Comparison of ENCODE assay signal across 15 cellular contexts in the genomic region with DNA sequence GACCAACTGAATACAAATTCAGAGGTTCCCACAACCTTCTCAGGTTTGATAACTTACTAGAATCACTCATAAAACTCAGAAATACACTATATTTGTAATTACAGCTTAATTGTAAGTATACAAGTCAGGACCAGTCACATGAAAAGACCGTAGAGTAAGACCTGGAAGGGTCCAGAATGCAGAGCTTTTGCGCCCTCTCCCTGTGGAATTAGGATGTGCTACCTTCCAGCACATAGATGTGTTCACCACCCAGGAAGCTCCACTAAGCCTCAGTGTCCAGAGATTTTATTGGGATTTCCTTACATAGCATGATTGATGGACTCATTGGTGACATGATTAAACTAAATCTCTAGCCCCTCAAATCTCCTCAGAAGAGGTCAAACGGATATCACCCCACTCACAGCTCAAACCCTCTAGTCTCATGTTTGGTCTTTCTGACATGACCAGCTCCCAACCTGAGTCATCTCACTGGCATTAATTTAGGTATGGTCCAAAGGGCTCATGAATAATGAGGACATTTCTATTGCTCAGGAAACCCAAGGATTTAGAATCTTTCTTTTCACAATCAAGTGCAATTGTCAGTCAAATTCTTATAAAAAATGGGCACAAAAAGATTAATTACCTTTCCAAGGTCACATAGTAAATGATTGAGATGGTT.
DNase-seq lines count a peak whose midpoint lies in the region; ATAC-seq, FAIRE-seq and TF ChIP-seq lines count a peak whose summit lies in the region.
"Had no signal": no experiment of that assay in that cellular context is flagged by ENCODE, and none has a peak within 500 bp of the region (broad histone marks: within the 10 kb centered on the region; RNA-seq: fewer than 3 reads in every experiment).

No MANE protein-coding gene starts in this region.

- H4K91ac ChIP-seq in IMR-90 (ENCODE audit: insufficient read depth, low read depth, low read length), result no peak overlapping the region

- in situ Hi-C loops in IMR-90 (cut with MboI; ENCODE audit: low sequenced_read_pairs), result no loop called here

- peaks cover 2% of the 10 kb centered on the region; the same call in 1 of the 2 replicates for H3K4me1 ChIP-seq in IMR-90 (ENCODE audit: control insufficient read depth, insufficient read depth, low read length)
- H3K4me1 ChIP-seq: parathyroid adenoma had no signal

- H3K36me3 Mint-ChIP-seq in neural crest cell (ENCODE audit: low read depth), result peaks cover 11% of the 10 kb centered on the region

- no peak overlapping the region for H2BK20ac ChIP-seq in IMR-90 (ENCODE audit: low read depth, low read length)

- H3K4me3 ChIP-seq in IMR-90 (ENCODE audit: insufficient read depth, low read depth, low read length) (no peak overlapping the region), WERI-Rb-1 (ENCODE audit: low read depth, low read length) (no peak overlapping the region)
- H3K4me3 ChIP-seq: thoracic aorta had no signal

- DNase-seq in NCI-H524 (lab: John Stamatoyannopoulos, UW) (peak; percentile 13 to 46), NCI-H524 treated with DMSO at 0.1 percent for 48 hours (lab: John Stamatoyannopoulos, UW) (no peak), IMR-90 (no peak), WERI-Rb-1 (peak; percentile 13), neural crest cell (ENCODE audit: low read depth, low spot score) (no peak), urothelium cell line (ENCODE audit: low spot score) (no peak)
- DNase-seq: activated CD4-positive, alpha-beta T cell treated with anti-CD3 and anti-CD28 coated beads, Interleukin-2, amount 50 U/mL, for 1 hour; NCI-H2081 treated with DMSO at 0.1 percent for 48 hours had no signal

- no peak overlapping the region for H3K56ac ChIP-seq in IMR-90 (ENCODE audit: extremely low read depth, insufficient read depth, low read length)

- intact Hi-C loops in IMR-90 (cut with micrococcal nuclease), result no loop called here

- H3K79me1 ChIP-seq in IMR-90 (ENCODE audit: low read depth in 1 of 2, low read length in 2 of 2), result no peaks in the 10 kb centered on the region

- H3K14ac ChIP-seq in IMR-90 (replicated peaks; ENCODE audit: low read depth, low read length), result no peak overlapping the region

- H3K9ac ChIP-seq in IMR-90 (ENCODE audit: low read depth, low read length), result no peak overlapping the region
- H3K9ac ChIP-seq: parathyroid adenoma had no signal

- H3K27ac ChIP-seq in IMR-90 (ENCODE audit: insufficient read depth, low read length) (no peak overlapping the region), WERI-Rb-1 (no peak overlapping the region)
- H3K27ac ChIP-seq: parathyroid adenoma, RWPE1, thoracic aorta had no signal

- H3K4ac ChIP-seq in IMR-90 (ENCODE audit: low read depth, low read length), result no peak overlapping the region

- H2BK120ac ChIP-seq in IMR-90 (ENCODE audit: low read depth, low read length), result no peak overlapping the region

- H3K27me3 ChIP-seq in IMR-90 (ENCODE audit: control insufficient read depth, insufficient read depth, low read length) (no peaks in the 10 kb centered on the region; the same call in 1 of the 2 replicates), WERI-Rb-1 (ENCODE audit: insufficient read depth, low read depth, severe bottlenecking) (peaks cover 15% of the 10 kb centered on the region)

- peak overlapping the region; percentile 27 for H3K4me3 Mint-ChIP-seq in neural crest cell
- H3K4me3 Mint-ChIP-seq: activated T-helper 1 cell treated with anti-CD3 and anti-CD28 coated beads, Interleukin-12 subunit alpha, Interleukin-12 subunit beta, Interleukin-2, Interleukin-4 antibody, amounts not matched to agents 30 ng/mL and 10 ng/mL and 1 ng/mL, durations not matched to agents 14 hours and 24 hours and 36 hours had no signal

- no peaks in the 10 kb centered on the region for H4K20me1 ChIP-seq in IMR-90 (ENCODE audit: insufficient read depth, low read length)

- no TSS peak for BruUV-seq in IMR-90 (replicated peaks; lab: Mats Ljungman, UMichigan)

- H2AK9ac ChIP-seq in IMR-90 (replicated peaks; ENCODE audit: low read depth, low read length, poor library complexity), result no peak overlapping the region

- no peak overlapping the region for H3K27ac Mint-ChIP-seq in neural crest cell (ENCODE audit: unreplicated experiment)
- H3K27ac Mint-ChIP-seq: activated T-helper 1 cell treated with anti-CD3 and anti-CD28 coated beads, Interleukin-12 subunit alpha, Interleukin-12 subunit beta, Interleukin-2, Interleukin-4 antibody, amounts not matched to agents 30 ng/mL and 10 ng/mL and 1 ng/mL, durations not matched to agents 14 hours and 24 hours and 36 hours had no signal

- TF ChIP-seq POLR2A in IMR-90 (IDR thresholded peaks at IDR 0.05; ENCODE audit: low read depth, low read length), result no peak

- TF ChIP-seq CTCF in IMR-90 (conservative IDR thresholded peaks at IDR 0.05; ENCODE audit: low read depth, low read length) (peak; percentile 5; the same call in 1 of the 2 replicates), WERI-Rb-1 (IDR thresholded peaks at IDR 0.05; ENCODE audit: low read depth, low read length) (peak; percentile 31; the same call in 1 of the 2 replicates), neural crest cell (conservative IDR thresholded peaks at IDR 0.05) (no peak)

- peaks cover 26% of the 10 kb centered on the region for H3K4me1 Mint-ChIP-seq in neural crest cell

- no peaks in the 10 kb centered on the region; the same call in 1 of the 2 replicates for H3K9me1 ChIP-seq in IMR-90 (ENCODE audit: insufficient read depth, low read length)

- H2BK15ac ChIP-seq in IMR-90 (ENCODE audit: low read depth, low read length), result no peak overlapping the region

- no peak overlapping the region for H3K4me2 ChIP-seq in IMR-90 (ENCODE audit: low read depth, low read length)

- dilution Hi-C loops in IMR-90 (cut with HindIII; ENCODE audit: low sequenced_read_pairs, unreplicated experiment), result no loop called here

- H3K9me3 ChIP-seq in IMR-90 (ENCODE audit: control insufficient read depth, insufficient read depth, low read length), result no peaks in the 10 kb centered on the region
- H3K9me3 ChIP-seq in WERI-Rb-1 (ENCODE audit: severe bottlenecking), result peaks cover 5% of the 10 kb centered on the region
- H3K9me3 ChIP-seq: thoracic aorta had no signal

- CTCF ChIA-PET in IMR-90 (lab: Yijun Ruan, JAX), result interaction anchor here (1.1 kb wide), 1 partner anchor 54 kb away, joined by 3 read pairs; no protein-coding TSS in a partner anchor

- ATAC-seq in IMR-90 (ENCODE audit: low read depth), result no peak
- ATAC-seq in HG03354 (IDR thresholded peaks at IDR 0.05; ENCODE audit: poor library complexity, severe bottlenecking, unreplicated experiment), result no peak
- no peak for ATAC-seq in GM21717 (IDR thresholded peaks at IDR 0.05; ENCODE audit: unreplicated experiment)

- no peak overlapping the region for H2AFZ ChIP-seq in IMR-90 (replicated peaks; ENCODE audit: low read length, poor library complexity)
- H2AFZ ChIP-seq: parathyroid adenoma had no signal

- H3K9me3 Mint-ChIP-seq in neural crest cell, result peaks cover 17% of the 10 kb centered on the region

- no peak overlapping the region for H2BK5ac ChIP-seq in IMR-90 (ENCODE audit: low read depth, low read length, poor library complexity, severe bottlenecking)

- no peak overlapping the region for H4K5ac ChIP-seq in IMR-90 (ENCODE audit: low read depth, low read length)

- H2AK5ac ChIP-seq in IMR-90 (ENCODE audit: low read depth, low read length), result no peak overlapping the region

- POLR2A ChIA-PET in IMR-90 (lab: Charles Lee; ENCODE audit: unreplicated experiment), result interaction anchor here (0.5 kb wide), 1 partner anchor 477 kb away, joined by 12 read pairs; no protein-coding TSS in a partner anchor

- H3K18ac ChIP-seq in IMR-90 (ENCODE audit: low read depth, low read length), result no peak overlapping the region

- no peaks in the 10 kb centered on the region for H3K27me3 Mint-ChIP-seq in neural crest cell (ENCODE audit: low read depth)

- H4K8ac ChIP-seq in IMR-90 (ENCODE audit: low read depth in 2 of 2, low read length in 2 of 2), result no peak overlapping the region

- no peak for FAIRE-seq in urothelium cell line (lab: Jason Lieb, UNC)
- FAIRE-seq: GM19239 had no signal

- TF ChIP-seq RAD21 in IMR-90 (IDR thresholded peaks at IDR 0.05; ENCODE audit: low read length), result no peak

- no peak overlapping the region for H3K23ac ChIP-seq in IMR-90 (ENCODE audit: low read depth, low read length)

- H3K36me3 ChIP-seq in IMR-90 (ENCODE audit: control insufficient read depth, insufficient read depth, low read length) (no peaks in the 10 kb centered on the region), WERI-Rb-1 (no peaks in the 10 kb centered on the region)
- H3K36me3 ChIP-seq: thoracic aorta had no signal

- no CpG with 5 or more reads among the region's 3 CpGs for WGBS in IMR-90 (ENCODE audit: extremely low coverage in 2 of 2, insufficient read length in 1 of 2), 2 experiments

TF ChIP-seq in IMR-90, 13 proteins besides CTCF, POLR2A, EP300 and RAD21:
- TF ChIP-seq MAZ (IDR thresholded peaks at IDR 0.05; ENCODE audit: borderline replicate concordance, low read depth, low read length) (no peak), MAFK (IDR thresholded peaks at IDR 0.05; ENCODE audit: low read depth, low read length) (no peak), RFX5 (IDR thresholded peaks at IDR 0.05; ENCODE audit: low read depth, low read length) (no peak)
- TF ChIP-seq, protein P1, sequence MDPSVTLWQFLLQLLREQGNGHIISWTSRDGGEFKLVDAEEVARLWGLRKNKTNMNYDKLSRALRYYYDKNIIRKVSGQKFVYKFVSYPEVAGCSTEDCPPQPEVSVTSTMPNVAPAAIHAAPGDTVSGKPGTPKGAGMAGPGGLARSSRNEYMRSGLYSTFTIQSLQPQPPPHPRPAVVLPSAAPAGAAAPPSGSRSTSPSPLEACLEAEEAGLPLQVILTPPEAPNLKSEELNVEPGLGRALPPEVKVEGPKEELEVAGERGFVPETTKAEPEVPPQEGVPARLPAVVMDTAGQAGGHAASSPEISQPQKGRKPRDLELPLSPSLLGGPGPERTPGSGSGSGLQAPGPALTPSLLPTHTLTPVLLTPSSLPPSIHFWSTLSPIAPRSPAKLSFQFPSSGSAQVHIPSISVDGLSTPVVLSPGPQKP (IDR thresholded peaks at IDR 0.05; ENCODE audit: borderline replicate concordance, low read depth, low read length), result no peak
TF ChIP-seq in IMR-90: peak in this region for 0.

Comparison
In these comparisons a context has a peak if more than half of its experiments do, and no peak if none do; other contexts are left out.
1. DNase-seq: peak in NCI-H524 (2 of 2) and WERI-Rb-1 (single experiment); none in NCI-H524 treated with DMSO at 0.1 percent for 48 hours (single experiment), IMR-90 (single experiment), neural crest cell (single experiment) and urothelium cell line (single experiment).